9 cellular contexts compared by ENCODE assay signal in genomic region chrX:108735680-108736508, GRCh38. TPM values are rescaled to one million over a fixed set of nuclear protein-coding genes. Genes with fewer than 3 reads are reported as not detected.
DNase-seq lines count a peak whose midpoint lies in the region; ATAC-seq and TF ChIP-seq lines count a peak whose summit lies in the region.
"Had no signal": no experiment of that assay in that cellular context is flagged by ENCODE, and none has a peak within 500 bp of the region (broad histone marks: within the 10 kb centered on the region; RNA-seq: fewer than 3 reads in every experiment).

No MANE protein-coding gene starts in this region.

- H3K4me3 ChIP-seq in testis: peak overlapping the region; percentile 15 to 45

- ATAC-seq in WTC11 (no peak), left lobe of liver (no peak)

- no peaks in the 10 kb centered on the region for H3K4me1 ChIP-seq in testis

- H3K36me3 ChIP-seq in testis (ENCODE audit: low read depth, missing control alignments): no peaks in the 10 kb centered on the region

- peak overlapping the region; percentile 78 for H3K4me3 Mint-ChIP-seq in WTC11

- peaks cover 33% of the 10 kb centered on the region for H3K4me1 Mint-ChIP-seq in WTC11

- 0% methylated on average over 7 of the region's 81 CpGs; no CpG with 5 or more reads in 1 of the 2 donors for WGBS in testis, 2 donors

- no peaks in the 10 kb centered on the region for H3K9me3 Mint-ChIP-seq in WTC11

- H3K27ac ChIP-seq in testis: no peak overlapping the region

- no peaks in the 10 kb centered on the region for H3K27me3 ChIP-seq in testis

- intact Hi-C loops in testis (cut with DNase I; ENCODE audit: low total_unique reads): no loop called here

- DNase-seq in NCI-H2081 (lab: John Stamatoyannopoulos, UW) (peak; percentile 7 to 66), NCI-H2081 treated with DMSO at 0.1 percent for 48 hours (lab: John Stamatoyannopoulos, UW) (no peak), WTC11 (ENCODE audit: low spot score) (peak; percentile 17), islet precursor cell (peak; percentile 67), testis (peak; percentile 20), left lobe of liver (ENCODE audit: low spot score) (no peak), NCI-H1436 treated with DMSO at 0.1 percent for 48 hours (lab: John Stamatoyannopoulos, UW) (no peak)
- no peak for DNase-seq in activated naive CD4-positive, alpha-beta T cell (lab: John Stamatoyannopoulos, UW)

- H3K27me3 Mint-ChIP-seq in WTC11 (ENCODE audit: low read depth): peaks cover 32% of the 10 kb centered on the region

- no peaks in the 10 kb centered on the region for H3K9me3 ChIP-seq in testis

- POLR2A ChIA-PET in WTC11 (lab: Charles Lee): interaction anchor here (0.6 to 1.3 kb wide), 2 partner anchors 9 to 11 kb away, joined by 4 to 6 read pairs; no protein-coding TSS in a partner anchor

- TF ChIP-seq CTCF in WTC11 (IDR thresholded peaks at IDR 0.05) (no peak), testis (IDR thresholded peaks at IDR 0.05) (no peak)

- CTCF ChIA-PET in WTC11 (lab: Charles Lee): interaction anchor here (0.6 to 5.4 kb wide), 11 partner anchors 10 to 649 kb away, joined by 3 to 41 read pairs (median 4); no protein-coding TSS in a partner anchor

- TF ChIP-seq POLR2A in testis (IDR thresholded peaks at IDR 0.05): no peak

- H3K27ac Mint-ChIP-seq in WTC11: peak overlapping the region; percentile 80; the same call in 1 of the 2 replicates

- peaks cover 23% of the 10 kb centered on the region for H3K36me3 Mint-ChIP-seq in WTC11

TF ChIP-seq in WTC11, 78 proteins besides CTCF, POLR2A, EP300 and RAD21:
- no peak for TF ChIP-seq JAZF1 (CRISPR knock-in tag; IDR thresholded peaks at IDR 0.05)
- TF ChIP-seq MAX (CRISPR knock-in tag; IDR thresholded peaks at IDR 0.05): peak; percentile 3; the same call in 1 of the 2 replicates
TF ChIP-seq in WTC11: peak in this region for 1.

RNA-seq across cellular contexts. Expression of gene IRS4, which starts 0.5 kb away (rescaled TPM):
- 10.5 to 11.4 TPM (median 11.0 TPM) in 3 replicates for total RNA-seq in WTC11 (2021)
- total RNA-seq in testis: under 1 TPM; 0.31 to 0.55 TPM
- polyA plus RNA-seq in testis (ENCODE audit: insufficient read depth, low read depth, low replicate concordance): 0.29 TPM
- total RNA-seq in left lobe of liver: not detected
- total RNA-seq: activated CD8-positive, alpha-beta memory T cell treated with anti-CD3 and anti-CD28 coated beads for 36 hours had no signal

Comparison
In these comparisons a context has a peak if more than half of its experiments do, and no peak if none do; other contexts are left out.
1. DNase-seq: peak in NCI-H2081 (2 of 2), WTC11 (single experiment), islet precursor cell (single experiment) and testis (single experiment); none in NCI-H2081 treated with DMSO at 0.1 percent for 48 hours (single experiment), left lobe of liver (single experiment), activated naive CD4-positive, alpha-beta T cell (0 of 4) and NCI-H1436 treated with DMSO at 0.1 percent for 48 hours (single experiment).